Comparison of ENCODE assay signal across 26 cellular contexts in the genomic region with DNA sequence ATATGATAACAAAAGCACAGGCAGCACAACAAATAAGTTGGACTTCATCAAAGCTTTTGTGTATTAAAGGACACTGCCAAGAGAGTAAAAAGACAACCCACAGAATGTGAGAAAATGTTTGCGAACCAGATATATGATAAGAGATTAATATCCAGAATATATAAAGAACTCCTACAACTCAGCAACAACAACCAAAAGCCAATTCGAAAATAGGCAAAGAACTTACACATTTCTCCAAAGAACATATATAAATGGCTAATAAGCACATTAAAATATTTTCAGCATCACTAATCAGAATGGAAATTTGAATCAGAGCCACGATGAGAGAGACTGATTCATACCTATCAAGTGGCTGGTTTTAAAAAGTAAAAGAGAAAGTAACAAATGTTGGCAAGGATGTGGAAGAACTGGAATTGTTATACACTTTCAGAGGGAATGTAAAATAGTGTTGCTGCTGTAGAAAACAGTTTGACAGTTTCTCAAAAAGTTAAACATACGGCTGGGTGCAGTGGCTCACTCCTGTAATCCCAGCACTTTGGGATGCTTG. TPM values are rescaled to one million over a fixed set of nuclear protein-coding genes. Genes with fewer than 3 reads are reported as not detected.
DNase-seq lines count a peak whose midpoint lies in the region; ATAC-seq, FAIRE-seq and TF ChIP-seq lines count a peak whose summit lies in the region.
"Had no signal": no experiment of that assay in that cellular context is flagged by ENCODE, and none has a peak within 500 bp of the region (broad histone marks: within the 10 kb centered on the region; RNA-seq: fewer than 3 reads in every experiment).

No MANE protein-coding gene starts in this region.

- peaks cover 9% of the 10 kb centered on the region for H3K9me3 Mint-ChIP-seq in progenitor cell of endocrine pancreas (ENCODE audit: low read depth)
- H3K9me3 Mint-ChIP-seq: CD8-positive, alpha-beta T cell had no signal

- peaks cover 29% of the 10 kb centered on the region for H3K4me1 Mint-ChIP-seq in progenitor cell of endocrine pancreas (ENCODE audit: low read depth)

- H3K27me3 ChIP-seq in bronchial epithelial cell (ENCODE audit: control insufficient read depth, insufficient read depth, low read length) (no peaks in the 10 kb centered on the region), dorsolateral prefrontal cortex (no peaks in the 10 kb centered on the region)

- no peak overlapping the region for H3K27ac ChIP-seq in dorsolateral prefrontal cortex
- H3K27ac ChIP-seq: KMS-11 had no signal

- no peaks in the 10 kb centered on the region for H3K27me3 Mint-ChIP-seq in progenitor cell of endocrine pancreas

- H3K36me3 ChIP-seq in bronchial epithelial cell (ENCODE audit: control insufficient read depth, insufficient read depth, low read length): no peaks in the 10 kb centered on the region

- H3K27ac Mint-ChIP-seq in progenitor cell of endocrine pancreas: no peak overlapping the region
- H3K27ac Mint-ChIP-seq: CD8-positive, alpha-beta T cell had no signal

- TF ChIP-seq CTCF in bronchial epithelial cell (IDR thresholded peaks at IDR 0.05; ENCODE audit: insufficient read depth, low read length, severe bottlenecking): no peak
- TF ChIP-seq CTCF in fibroblast of the aortic adventitia (IDR thresholded peaks at IDR 0.05; ENCODE audit: insufficient read depth, low read length): no peak
- no peak for TF ChIP-seq CTCF in progenitor cell of endocrine pancreas (IDR thresholded peaks at IDR 0.05; ENCODE audit: unreplicated experiment)
- no peak for TF ChIP-seq CTCF in dorsolateral prefrontal cortex (IDR thresholded peaks at IDR 0.05 in 54 of 56, conservative IDR thresholded peaks at IDR 0.05 in 2 of 56; ENCODE audit: low read depth in 1 of 56, partially characterized antibody in 56 of 56)

- H3K36me3 Mint-ChIP-seq in progenitor cell of endocrine pancreas (ENCODE audit: insufficient read depth): peaks cover 25% of the 10 kb centered on the region

- H3K4me3 ChIP-seq in bronchial epithelial cell (ENCODE audit: low read depth, low read length) (no peak overlapping the region), fibroblast of the aortic adventitia (ENCODE audit: low read depth, low read length) (no peak overlapping the region), dorsolateral prefrontal cortex (no peak overlapping the region)

- FAIRE-seq in bronchial epithelial cell (lab: Jason Lieb, UNC): no peak
- FAIRE-seq: GM18507, H54 had no signal

- H3K4me3 Mint-ChIP-seq in progenitor cell of endocrine pancreas (ENCODE audit: low read depth): no peak overlapping the region
- H3K4me3 Mint-ChIP-seq: CD8-positive, alpha-beta T cell had no signal

- DNase-seq in EH (ENCODE audit: low read depth) (peak; percentile 25), HCEC 1CT (peak; percentile 29), bronchial epithelial cell (ENCODE audit: low read depth) (peak; percentile 23), fibroblast of the aortic adventitia (ENCODE audit: low read depth) (peak; percentile 10), progenitor cell of endocrine pancreas (ENCODE audit: low spot score, unreplicated experiment) (no peak), dorsolateral prefrontal cortex (no peak)
- DNase-seq: AML-193; C1 segment of cervical spinal cord; CD8-positive, alpha-beta T cell; DND-41; GDM1; NCI-H1105 treated with DMSO at 0.1 percent for 48 hours; NCI-H1694; NCI-H2081; NCI-H2171; NCI-H345; NCI-H524; NCI-H774; NK-92 treated with Interleukin-12 subunit alpha and Interleukin-12 subunit beta, amount 100 ng/mL, for 24 hours; SW 1271 had no signal

- ATAC-seq in HG03432 (IDR thresholded peaks at IDR 0.05; ENCODE audit: unreplicated experiment): no peak
- ATAC-seq: CD8-positive, alpha-beta T cell; Panc1; Right ventricle myocardium inferior had no signal

- intact Hi-C loops in dorsolateral prefrontal cortex (cut with DNase I): no loop called here

RNA-seq across cellular contexts. Expression of gene EPB41L5, which starts 25.2 kb away (rescaled TPM):
- total RNA-seq in bronchial epithelial cell (34.5 and 71.0 TPM in 2 replicates), fibroblast of the aortic adventitia (ENCODE audit: low replicate concordance) (5.9 and 16.8 TPM in 2 replicates), progenitor cell of endocrine pancreas (75.3 and 77.8 TPM in 2 replicates), dorsolateral prefrontal cortex (10 to 100 TPM; 25.6 to 72.0 (median 49.6) TPM)

Comparison
In these comparisons a context has a peak if more than half of its experiments do, and no peak if none do; other contexts are left out.
1. DNase-seq: peak in EH (single experiment), HCEC 1CT (single experiment), bronchial epithelial cell (single experiment) and fibroblast of the aortic adventitia (single experiment); none in progenitor cell of endocrine pancreas (single experiment) and dorsolateral prefrontal cortex (0 of 10).